34 cellular contexts compared by ENCODE assay signal in the genomic region with DNA sequence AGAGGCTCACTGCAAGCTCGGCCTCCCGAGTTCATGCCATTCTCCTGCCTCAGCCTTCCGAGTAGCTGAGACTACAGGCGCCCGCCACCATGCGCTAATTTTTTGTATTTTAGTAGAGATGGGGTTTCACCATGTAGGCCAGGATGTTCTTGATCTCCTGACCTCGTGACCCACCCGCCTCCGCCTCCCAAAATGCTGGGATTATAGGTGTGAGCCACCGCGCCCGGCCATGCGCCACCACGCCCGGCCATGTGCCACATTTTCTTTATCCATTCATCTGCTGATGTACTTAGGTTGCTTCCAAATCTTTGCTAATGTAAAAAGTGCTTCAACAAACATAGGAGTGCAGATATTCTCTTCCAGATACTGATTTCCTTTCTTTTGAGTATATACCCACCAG.
"Had no signal": no experiment of that assay in that cellular context is flagged by ENCODE, and none has a peak within 500 bp of the region (broad histone marks: within the 10 kb centered on the region; RNA-seq: fewer than 3 reads in every experiment).

No MANE protein-coding gene starts in this region.

- H3K27ac ChIP-seq: KMS-11 had no signal

- H3K4me3 ChIP-seq: MG63 had no signal

- H3K27me3 ChIP-seq: MG63 had no signal

- H3K9me3 ChIP-seq: MG63 had no signal

- H3K36me3 ChIP-seq: MG63 had no signal

- DNase-seq: Karpas-422, Kasumi-1, MG63, MM.1S, MV-4-11, NCI-H1048, NCI-H1092, NCI-H1092 treated with DMSO at 0.1 percent for 48 hours, NCI-H1105, NCI-H1105 treated with DMSO at 0.1 percent for 48 hours, NCI-H1417, NCI-H1417 treated with DMSO at 0.1 percent for 48 hours, NCI-H1436, NCI-H1436 treated with DMSO at 0.1 percent for 48 hours, NCI-H146, NCI-H1694, NCI-H1694 treated with DMSO at 0.1 percent for 48 hours, NCI-H187, NCI-H187 treated with DMSO at 0.1 percent for 48 hours, NCI-H1930, NCI-H2029, NCI-H2029 treated with DMSO at 0.1 percent for 48 hours, NCI-H2081, NCI-H2107, NCI-H2171, NCI-H2171 treated with DMSO at 0.1 percent for 48 hours, NCI-H2227 treated with DMSO at 0.1 percent for 48 hours, NCI-H226, NCI-H345, NCI-H446, NCI-H446 treated with DMSO at 0.1 percent for 48 hours, NCI-H510A, NCI-H510A treated with DMSO at 0.1 percent for 48 hours had no signal
